1 cellular context compared by ENCODE assay signal in genomic region chr18:35515460-35516130, GRCh38.
TF ChIP-seq lines count a peak whose summit lies in the region.

No MANE protein-coding gene starts in this region.

TF ChIP-seq in GM23338, 12 proteins besides CTCF, POLR2A, EP300 and RAD21:
- TF ChIP-seq EZH2 (IDR thresholded peaks at IDR 0.05; ENCODE audit: low read depth, unreplicated experiment) (no peak), NANOG (IDR thresholded peaks at IDR 0.05; ENCODE audit: borderline replicate concordance) (no peak)
